ENCODE assay signal across 10 cellular contexts in the genomic region with DNA sequence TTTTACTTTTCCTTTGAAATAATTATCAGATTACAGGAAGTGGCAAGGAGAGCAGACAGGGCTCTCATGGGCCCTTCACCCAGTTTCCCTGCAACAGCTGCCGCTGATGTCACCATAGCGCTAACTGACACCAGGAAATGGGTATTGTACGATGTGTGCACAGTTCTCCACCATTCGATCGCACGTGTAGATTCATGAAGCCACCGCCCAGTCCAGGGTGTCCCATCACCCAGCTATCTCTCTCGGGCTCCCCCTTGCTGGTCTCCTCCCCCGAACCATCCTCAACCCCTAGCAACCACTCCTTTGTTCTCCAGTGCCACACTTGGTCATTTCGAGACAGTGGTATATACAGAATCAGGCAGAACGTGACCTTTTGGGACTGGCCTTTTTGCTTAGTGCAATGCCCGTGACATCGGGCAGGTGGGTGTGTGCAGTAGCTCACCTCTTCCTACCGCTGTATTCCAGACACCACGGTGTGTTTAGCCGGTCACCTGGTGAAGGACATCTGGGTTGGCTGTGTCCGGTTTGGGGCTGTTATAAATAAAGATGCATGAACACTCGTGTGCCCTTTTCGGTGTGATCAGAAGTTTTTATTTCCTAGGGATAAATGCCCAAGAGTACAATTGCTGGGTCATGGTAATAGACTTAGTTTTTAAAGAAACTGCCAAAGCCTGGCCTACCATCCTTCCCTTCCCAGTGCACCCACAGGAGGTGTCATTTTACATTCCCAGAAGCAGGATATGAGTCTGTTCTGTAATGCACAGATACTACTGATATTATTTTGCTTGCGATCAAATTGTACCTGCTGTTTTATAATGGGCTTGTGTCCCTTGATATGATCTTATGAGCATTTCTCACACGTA.
A peak's percentile ranks its signal among the peaks of the same experiment; 100 is the strongest.
DNase-seq lines count a peak whose midpoint lies in the region; ATAC-seq, FAIRE-seq and TF ChIP-seq lines count a peak whose summit lies in the region.
"Had no signal": no experiment of that assay in that cellular context is flagged by ENCODE, and none has a peak within 500 bp of the region (broad histone marks: within the 10 kb centered on the region; RNA-seq: fewer than 3 reads in every experiment).

No MANE protein-coding gene starts in this region.

- no peaks in the 10 kb centered on the region for H3K9me3 Mint-ChIP-seq in effector memory CD8-positive, alpha-beta T cell

- H3K4me1 Mint-ChIP-seq in effector memory CD8-positive, alpha-beta T cell (ENCODE audit: low read depth in 2 of 2) = peaks cover 2 to 4% of the 10 kb centered on the region in 2 donors

- 85 to 90% (median 86%) methylated on average over 21 of the region's 21 CpGs for WGBS in heart left ventricle, 4 donors

- H3K36me3 Mint-ChIP-seq in effector memory CD8-positive, alpha-beta T cell (ENCODE audit: insufficient read depth) = no peaks in the 10 kb centered on the region
- H3K36me3 Mint-ChIP-seq: CD4-positive, alpha-beta memory T cell had no signal

- TF ChIP-seq CTCF in heart left ventricle (IDR thresholded peaks at IDR 0.05) (no peak), breast epithelium (IDR thresholded peaks at IDR 0.05) (no peak)

- H3K27ac ChIP-seq in heart left ventricle = no peak overlapping the region
- H3K27ac ChIP-seq in breast epithelium = no peak overlapping the region

- no peak overlapping the region for H3K4me3 ChIP-seq in heart left ventricle
- no peak overlapping the region for H3K4me3 ChIP-seq in breast epithelium

- TF ChIP-seq POLR2A in heart left ventricle (IDR thresholded peaks at IDR 0.05) = no peak
- no peak for TF ChIP-seq POLR2A in breast epithelium (IDR thresholded peaks at IDR 0.05)

- ATAC-seq in heart left ventricle (no peak), Right ventricle myocardium inferior (no peak), GM19467 (IDR thresholded peaks at IDR 0.05; ENCODE audit: unreplicated experiment) (no peak)
- ATAC-seq in effector memory CD8-positive, alpha-beta T cell (replicated peaks) = peak; percentile 88

- H3K4me3 Mint-ChIP-seq in effector memory CD8-positive, alpha-beta T cell = peak overlapping the region in 1 of 2 donors; percentile 13

- no peaks in the 10 kb centered on the region for H3K4me1 ChIP-seq in heart left ventricle
- H3K4me1 ChIP-seq in breast epithelium = no peaks in the 10 kb centered on the region

- intact Hi-C loops in heart left ventricle (cut with DNase I) (loop anchor here in 1 of 10 donors (5.0 kb wide), 1 partner anchor 35 kb away; no protein-coding TSS in a partner anchor), Right ventricle myocardium inferior (cut with DNase I) (no loop called here), breast epithelium (cut with DNase I; ENCODE audit: low total_unique reads) (no loop called here)

- H3K36me3 ChIP-seq in heart left ventricle (no peaks in the 10 kb centered on the region), breast epithelium (no peaks in the 10 kb centered on the region)

- DNase-seq in heart left ventricle (peak in 3 of 5 donors; percentile 5 to 11 (median 7)), Right ventricle myocardium inferior (ENCODE audit: missing footprints) (no peak), NCI-H510A (lab: John Stamatoyannopoulos, UW) (peak; percentile 93), urothelium cell line (ENCODE audit: low spot score) (no peak), RKO (ENCODE audit: low spot score) (no peak), breast epithelium (ENCODE audit: low spot score in 2 of 2) (no peak)
- no peak for DNase-seq in effector memory CD8-positive, alpha-beta T cell
- DNase-seq: activated T-cell treated with anti-CD3 and anti-CD28 coated beads for 4 hours; CD4-positive, alpha-beta memory T cell had no signal

- H3K27me3 ChIP-seq in heart left ventricle (no peaks in the 10 kb centered on the region), breast epithelium (no peaks in the 10 kb centered on the region)

- H3K9me3 ChIP-seq in heart left ventricle (peaks cover 0 to 9% (median 0%) of the 10 kb centered on the region in 12 donors), breast epithelium (no peaks in the 10 kb centered on the region)

- no peak overlapping the region for H3K27ac Mint-ChIP-seq in effector memory CD8-positive, alpha-beta T cell

- H3K27me3 Mint-ChIP-seq in effector memory CD8-positive, alpha-beta T cell = peaks cover 0 to 14% of the 10 kb centered on the region in 2 donors

- FAIRE-seq in urothelium cell line (lab: Jason Lieb, UNC) = peak; percentile 58

Comparison
In these comparisons a context has a peak if more than half of its experiments do, and no peak if none do; other contexts are left out.
1. DNase-seq: peak in heart left ventricle (3 of 5) and NCI-H510A (single experiment); none in Right ventricle myocardium inferior (single experiment), effector memory CD8-positive, alpha-beta T cell (0 of 3), urothelium cell line (single experiment), RKO (single experiment) and breast epithelium (0 of 2).